ENCODE assay signal across 8 cellular contexts in genomic region chr4:123588631-123589223, GRCh38.
DNase-seq lines count a peak whose midpoint lies in the region; ATAC-seq and TF ChIP-seq lines count a peak whose summit lies in the region.

No MANE protein-coding gene starts in this region.

- H3K27ac ChIP-seq in GM23248 (peak overlapping the region; percentile 72), duodenal mucosa (ENCODE audit: low read depth, low read length) (peak overlapping the region; percentile 41)

- no peaks in the 10 kb centered on the region for H4K20me1 ChIP-seq in GM23248 (ENCODE audit: insufficient read depth)
- no peaks in the 10 kb centered on the region for H4K20me1 ChIP-seq in Loucy (ENCODE audit: insufficient read depth, low read length, poor library complexity, severe bottlenecking)

- H3K9me2 ChIP-seq in GM23248 (ENCODE audit: insufficient read depth) = no peaks in the 10 kb centered on the region
- H3K9me2 ChIP-seq in Loucy (replicated peaks; ENCODE audit: low read depth, low read length) = no peaks in the 10 kb centered on the region

- H3K79me2 ChIP-seq in GM23248 (ENCODE audit: insufficient read depth) (no peaks in the 10 kb centered on the region), Loucy (ENCODE audit: insufficient read depth, low read length) (no peaks in the 10 kb centered on the region)

- H2AFZ ChIP-seq in GM23248 (peak overlapping the region; percentile 62), Loucy (ENCODE audit: low read length) (no peak overlapping the region)

- intact Hi-C loops in sciatic nerve (cut with DNase I) = no loop called here

- H3F3A ChIP-seq in GM23248 (ENCODE audit: insufficient read depth) (peaks cover 23% of the 10 kb centered on the region), Loucy (ENCODE audit: low read depth) (0 out of 2 replicates have a peak, but pooled peaks cover 3% of the 10 kb centered on the region)

- H3K4me1 ChIP-seq in GM23248 (ENCODE audit: insufficient read depth) (peaks cover 23% of the 10 kb centered on the region), Loucy (ENCODE audit: insufficient read depth, low read length, poor library complexity, severe bottlenecking) (peaks cover 43% of the 10 kb centered on the region), duodenal mucosa (ENCODE audit: control insufficient read depth in 1 of 2, insufficient read depth in 2 of 2, low read length in 2 of 2) (peaks cover 16% of the 10 kb centered on the region in 2 donors)

- H3K9ac ChIP-seq in GM23248 (peak overlapping the region; percentile 52), Loucy (ENCODE audit: low read depth, low read length, poor library complexity, severe bottlenecking) (no peak overlapping the region), duodenal mucosa (ENCODE audit: low read depth in 1 of 2, low read length in 2 of 2) (no peak overlapping the region)

- H3K36me3 ChIP-seq in GM23248 (ENCODE audit: low read depth) (no peaks in the 10 kb centered on the region), Loucy (ENCODE audit: insufficient read depth, low read length) (no peaks in the 10 kb centered on the region), duodenal mucosa (ENCODE audit: control insufficient read depth in 1 of 2, insufficient read depth in 2 of 2, low read length in 2 of 2) (no peaks in the 10 kb centered on the region)

- in situ Hi-C loops in GM23248 (cut with MboI) = no loop called here

- DNase-seq in GM10266 (ENCODE audit: extremely low spot score) (peak; percentile 19), GM23248 (peak; percentile 57), sciatic nerve (ENCODE audit: low spot score) (no peak), DMS79 (lab: John Stamatoyannopoulos, UW) (no peak), cerebellum (ENCODE audit: low spot score) (no peak), cortex of kidney (lab: John Stamatoyannopoulos, UW) (no peak)

- H3K9me3 ChIP-seq in GM23248 (ENCODE audit: low read depth) (no peaks in the 10 kb centered on the region), Loucy (ENCODE audit: insufficient read depth, low read depth, low read length) (no peaks in the 10 kb centered on the region), duodenal mucosa (ENCODE audit: control insufficient read depth in 1 of 2, low read length in 2 of 2) (no peaks in the 10 kb centered on the region)

- H3K27me3 ChIP-seq in GM23248 (replicated peaks; ENCODE audit: insufficient read depth) (no peaks in the 10 kb centered on the region), Loucy (ENCODE audit: insufficient read depth, low read length, poor library complexity, severe bottlenecking) (no peaks in the 10 kb centered on the region), duodenal mucosa (ENCODE audit: control insufficient read depth in 1 of 2, insufficient read depth in 2 of 2, low read length in 2 of 2) (no peaks in the 10 kb centered on the region)

- H3K4me3 ChIP-seq in GM23248 = peak overlapping the region; percentile 32; the same call in 1 of the 2 replicates
- H3K4me3 ChIP-seq in Loucy (ENCODE audit: low read length, poor library complexity, severe bottlenecking) = peak overlapping the region; percentile 9
- H3K4me3 ChIP-seq in duodenal mucosa (ENCODE audit: low read depth in 1 of 2, low read length in 2 of 2) = peak overlapping the region in 1 of 2 donors; percentile 1

- whole genome bisulfite sequencing in GM23248 (ENCODE audit: low coverage in 1 of 2, low lambda C conversion rate in 2 of 2, missing lambda C conversion rate in 2 of 2), 2 experiments = 45 to 46% methylated on average over 8 of the region's 8 CpGs

- TF ChIP-seq CTCF in GM10266 (IDR thresholded peaks at IDR 0.05; ENCODE audit: control insufficient read depth, insufficient read depth, low read depth, missing control alignments) (no peak), Loucy (conservative IDR thresholded peaks at IDR 0.05; ENCODE audit: low read length) (no peak)

- peak; percentile 96 for ATAC-seq in sciatic nerve

- H3K4me2 ChIP-seq in GM23248 (ENCODE audit: unreplicated experiment) = peak overlapping the region; percentile 52
- peak overlapping the region; percentile 43 for H3K4me2 ChIP-seq in Loucy (ENCODE audit: low read depth, low read length, poor library complexity, severe bottlenecking)

Comparison
In these comparisons a context has a peak if more than half of its experiments do, and no peak if none do; other contexts are left out.
1. DNase-seq: peak in GM10266 (single experiment) and GM23248 (single experiment); none in sciatic nerve (single experiment), DMS79 (single experiment), cerebellum (single experiment) and cortex of kidney (single experiment).